Comparison of ENCODE assay signal across 1 cellular context in genomic region chr11:122864386-122864785, GRCh38.
TF ChIP-seq lines count a peak whose summit lies in the region.

No MANE protein-coding gene starts in this region.

TF ChIP-seq in GM12878, 131 proteins besides CTCF, POLR2A, EP300 and RAD21:
- TF ChIP-seq ATF3 (IDR thresholded peaks at IDR 0.05; ENCODE audit: borderline replicate concordance, extremely low read depth, low read depth, low read length) (no peak), BRCA1 (IDR thresholded peaks at IDR 0.05; ENCODE audit: low read depth, low read length) (no peak), KDM1A (IDR thresholded peaks at IDR 0.05; ENCODE audit: borderline replicate concordance) (no peak), NBN (IDR thresholded peaks at IDR 0.05) (no peak), TAF1 (IDR thresholded peaks at IDR 0.05; ENCODE audit: borderline replicate concordance, low read depth, low read length) (no peak), IKZF2 (IDR thresholded peaks at IDR 0.05) (0 out of 4 replicates have a peak, but pooled peaks of 1 of the 2 experiments have one; percentile 17), ATF7 (IDR thresholded peaks at IDR 0.05; ENCODE audit: low read depth) (0 out of 2 replicates have a peak, but pooled peaks have one; percentile 15), MYC (IDR thresholded peaks at IDR 0.05; ENCODE audit: insufficient read depth, insufficient read length, insufficient replicate concordance, low read length, severe bottlenecking) (no peak), NFYA (IDR thresholded peaks at IDR 0.05; ENCODE audit: borderline replicate concordance, low read depth, low read length) (no peak), PKNOX1 (IDR thresholded peaks at IDR 0.05) (peak; percentile 8; the same call in 1 of the 2 replicates), YY1 (IDR thresholded peaks at IDR 0.05; ENCODE audit: low read depth, low read length) (no peak)
